ENCODE assay signal across 1 cellular context in the genomic region with DNA sequence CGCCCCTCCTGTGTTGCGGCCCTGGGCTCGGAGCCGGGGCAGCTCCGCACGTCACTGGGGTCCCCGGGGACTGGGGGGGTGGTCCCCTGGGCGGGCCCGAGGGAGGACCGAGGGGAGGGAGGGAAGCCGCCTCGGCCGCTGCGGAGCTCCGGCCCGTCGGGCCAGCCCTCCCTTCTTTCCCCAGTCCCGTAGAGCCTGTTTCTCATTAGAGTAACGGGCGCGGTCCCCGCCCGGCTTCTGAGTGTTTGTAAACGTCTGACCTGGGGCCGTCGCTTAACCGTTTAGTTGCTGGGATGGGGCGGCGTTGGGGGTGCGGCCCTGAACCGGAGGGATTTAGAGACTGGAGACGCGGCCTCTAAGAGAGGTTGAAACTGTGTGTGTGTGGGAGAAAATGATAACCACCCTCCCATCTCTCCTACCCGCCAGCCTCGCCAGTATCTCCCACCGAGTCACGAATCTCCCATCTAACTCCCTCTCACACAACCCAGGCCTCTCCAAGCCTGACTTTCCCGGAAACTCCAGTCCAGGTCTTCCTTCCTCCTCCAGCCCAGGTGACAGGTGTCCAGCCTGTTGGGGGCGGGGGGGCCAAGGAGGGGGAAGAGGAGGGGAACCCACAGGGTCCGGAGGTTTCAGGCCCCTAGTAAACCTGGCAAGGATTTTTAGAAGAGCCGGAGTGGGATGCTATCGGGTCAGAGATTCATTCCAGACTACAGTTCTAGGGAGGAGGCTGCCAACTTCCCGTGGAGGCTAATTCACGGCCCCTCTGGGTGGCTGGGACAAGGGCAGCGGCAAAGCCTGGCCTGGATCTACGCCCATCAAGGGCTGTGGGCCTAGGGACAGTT.
TF ChIP-seq lines count a peak whose summit lies in the region.

No MANE protein-coding gene starts in this region.

TF ChIP-seq in HepG2, 621 proteins besides CTCF, POLR2A, EP300 and RAD21 (continued from another document and continues in another):
- peak; percentile 64 for TF ChIP-seq YEATS4 (CRISPR knock-in tag; IDR thresholded peaks at IDR 0.05; ENCODE audit: borderline replicate concordance)
- TF ChIP-seq, protein P1, sequence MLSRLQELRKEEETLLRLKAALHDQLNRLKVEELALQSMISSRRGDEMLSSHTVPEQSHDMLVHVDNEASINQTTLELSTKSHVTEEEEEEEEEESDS (CRISPR knock-in tag; IDR thresholded peaks at IDR 0.05; ENCODE audit: borderline replicate concordance) = peak; percentile 86; the same call in 1 of the 2 replicates
- no peak for TF ChIP-seq BHLHE40 (IDR thresholded peaks at IDR 0.05; ENCODE audit: low read length)
- TF ChIP-seq ZNF260 (CRISPR knock-in tag; IDR thresholded peaks at IDR 0.05; ENCODE audit: borderline replicate concordance, low read depth) = 0 out of 2 replicates have a peak, but pooled peaks have one; percentile 68
- no peak for TF ChIP-seq ZBTB21 (CRISPR knock-in tag; IDR thresholded peaks at IDR 0.05)
- TF ChIP-seq, protein P2, sequence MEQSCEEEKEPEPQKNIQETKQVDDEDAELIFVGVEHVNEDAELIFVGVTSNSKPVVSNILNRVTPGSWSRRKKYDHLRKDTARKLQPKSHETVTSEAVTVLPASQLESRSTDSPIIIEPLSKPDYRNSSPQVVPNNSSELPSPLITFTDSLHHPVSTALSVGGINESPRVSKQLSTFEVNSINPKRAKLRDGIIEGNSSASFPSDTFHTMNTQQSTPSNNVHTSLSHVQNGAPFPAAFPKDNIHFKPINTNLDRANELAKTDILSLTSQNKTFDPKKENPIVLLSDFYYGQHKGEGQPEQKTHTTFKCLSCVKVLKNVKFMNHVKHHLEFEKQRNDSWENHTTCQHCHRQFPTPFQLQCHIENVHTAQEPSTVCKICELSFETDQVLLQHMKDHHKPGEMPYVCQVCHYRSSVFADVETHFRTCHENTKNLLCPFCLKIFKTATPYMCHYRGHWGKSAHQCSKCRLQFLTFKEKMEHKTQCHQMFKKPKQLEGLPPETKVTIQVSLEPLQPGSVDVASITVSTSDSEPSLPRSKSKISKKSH (CRISPR knock-in tag; IDR thresholded peaks at IDR 0.05; ENCODE audit: borderline replicate concordance) = no peak
- TF ChIP-seq NCOA5 (CRISPR knock-in tag; IDR thresholded peaks at IDR 0.05) = no peak
- TF ChIP-seq ZFAT (CRISPR knock-in tag; conservative IDR thresholded peaks at IDR 0.05) = 0 out of 2 replicates have a peak, but pooled peaks have one; percentile 62
- TF ChIP-seq, protein P3, sequence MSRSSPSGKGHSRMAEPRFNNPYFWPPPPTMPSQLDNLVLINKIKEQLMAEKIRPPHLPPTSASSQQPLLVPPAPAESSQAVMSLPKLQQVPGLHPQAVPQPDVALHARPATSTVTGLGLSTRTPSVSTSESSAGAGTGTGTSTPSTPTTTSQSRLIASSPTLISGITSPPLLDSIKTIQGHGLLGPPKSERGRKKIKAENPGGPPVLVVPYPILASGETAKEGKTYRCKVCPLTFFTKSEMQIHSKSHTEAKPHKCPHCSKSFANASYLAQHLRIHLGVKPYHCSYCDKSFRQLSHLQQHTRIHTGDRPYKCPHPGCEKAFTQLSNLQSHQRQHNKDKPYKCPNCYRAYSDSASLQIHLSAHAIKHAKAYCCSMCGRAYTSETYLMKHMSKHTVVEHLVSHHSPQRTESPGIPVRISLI (CRISPR knock-in tag; IDR thresholded peaks at IDR 0.05; ENCODE audit: borderline replicate concordance) = no peak; the same call in none of the 2 replicates
- TF ChIP-seq, protein P4, sequence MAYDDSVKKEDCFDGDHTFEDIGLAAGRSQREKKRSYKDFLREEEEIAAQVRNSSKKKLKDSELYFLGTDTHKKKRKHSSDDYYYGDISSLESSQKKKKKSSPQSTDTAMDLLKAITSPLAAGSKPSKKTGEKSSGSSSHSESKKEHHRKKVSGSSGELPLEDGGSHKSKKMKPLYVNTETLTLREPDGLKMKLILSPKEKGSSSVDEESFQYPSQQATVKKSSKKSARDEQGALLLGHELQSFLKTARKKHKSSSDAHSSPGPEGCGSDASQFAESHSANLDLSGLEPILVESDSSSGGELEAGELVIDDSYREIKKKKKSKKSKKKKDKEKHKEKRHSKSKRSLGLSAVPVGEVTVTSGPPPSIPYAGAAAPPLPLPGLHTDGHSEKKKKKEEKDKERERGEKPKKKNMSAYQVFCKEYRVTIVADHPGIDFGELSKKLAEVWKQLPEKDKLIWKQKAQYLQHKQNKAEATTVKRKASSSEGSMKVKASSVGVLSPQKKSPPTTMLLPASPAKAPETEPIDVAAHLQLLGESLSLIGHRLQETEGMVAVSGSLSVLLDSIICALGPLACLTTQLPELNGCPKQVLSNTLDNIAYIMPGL (CRISPR knock-in tag; IDR thresholded peaks at IDR 0.05; ENCODE audit: borderline replicate concordance in 1 of 2, low read depth in 1 of 2) = peak in 1 of 2 experiments; percentile 27; a peak in 2 of 4 replicates
- TF ChIP-seq, protein P5, sequence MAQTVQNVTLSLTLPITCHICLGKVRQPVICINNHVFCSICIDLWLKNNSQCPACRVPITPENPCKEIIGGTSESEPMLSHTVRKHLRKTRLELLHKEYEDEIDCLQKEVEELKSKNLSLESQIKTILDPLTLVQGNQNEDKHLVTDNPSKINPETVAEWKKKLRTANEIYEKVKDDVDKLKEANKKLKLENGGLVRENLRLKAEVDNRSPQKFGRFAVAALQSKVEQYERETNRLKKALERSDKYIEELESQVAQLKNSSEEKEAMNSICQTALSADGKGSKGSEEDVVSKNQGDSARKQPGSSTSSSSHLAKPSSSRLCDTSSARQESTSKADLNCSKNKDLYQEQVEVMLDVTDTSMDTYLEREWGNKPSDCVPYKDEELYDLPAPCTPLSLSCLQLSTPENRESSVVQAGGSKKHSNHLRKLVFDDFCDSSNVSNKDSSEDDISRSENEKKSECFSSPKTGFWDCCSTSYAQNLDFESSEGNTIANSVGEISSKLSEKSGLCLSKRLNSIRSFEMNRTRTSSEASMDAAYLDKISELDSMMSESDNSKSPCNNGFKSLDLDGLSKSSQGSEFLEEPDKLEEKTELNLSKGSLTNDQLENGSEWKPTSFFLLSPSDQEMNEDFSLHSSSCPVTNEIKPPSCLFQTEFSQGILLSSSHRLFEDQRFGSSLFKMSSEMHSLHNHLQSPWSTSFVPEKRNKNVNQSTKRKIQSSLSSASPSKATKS (CRISPR knock-in tag; IDR thresholded peaks at IDR 0.05) = no peak
- TF ChIP-seq ZMYM4 (CRISPR knock-in tag; IDR thresholded peaks at IDR 0.05) = peak; percentile 58
- TF ChIP-seq ZNF225 (CRISPR knock-in tag; IDR thresholded peaks at IDR 0.05) = peak; percentile 79; the same call in 1 of the 2 replicates
- TF ChIP-seq, protein P6, sequence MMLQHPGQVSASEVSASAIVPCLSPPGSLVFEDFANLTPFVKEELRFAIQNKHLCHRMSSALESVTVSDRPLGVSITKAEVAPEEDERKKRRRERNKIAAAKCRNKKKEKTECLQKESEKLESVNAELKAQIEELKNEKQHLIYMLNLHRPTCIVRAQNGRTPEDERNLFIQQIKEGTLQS (CRISPR knock-in tag; IDR thresholded peaks at IDR 0.05) = no peak
- peak; percentile 41; the same call in 1 of the 2 replicates for TF ChIP-seq FOXK1 (CRISPR knock-in tag; IDR thresholded peaks at IDR 0.05; ENCODE audit: borderline replicate concordance, low read depth)
- peak; percentile 88 for TF ChIP-seq TARDBP (CRISPR knock-in tag; IDR thresholded peaks at IDR 0.05)
- TF ChIP-seq KLF9 (CRISPR knock-in tag; IDR thresholded peaks at IDR 0.05; ENCODE audit: low read depth) = no peak
- TF ChIP-seq, protein P7, sequence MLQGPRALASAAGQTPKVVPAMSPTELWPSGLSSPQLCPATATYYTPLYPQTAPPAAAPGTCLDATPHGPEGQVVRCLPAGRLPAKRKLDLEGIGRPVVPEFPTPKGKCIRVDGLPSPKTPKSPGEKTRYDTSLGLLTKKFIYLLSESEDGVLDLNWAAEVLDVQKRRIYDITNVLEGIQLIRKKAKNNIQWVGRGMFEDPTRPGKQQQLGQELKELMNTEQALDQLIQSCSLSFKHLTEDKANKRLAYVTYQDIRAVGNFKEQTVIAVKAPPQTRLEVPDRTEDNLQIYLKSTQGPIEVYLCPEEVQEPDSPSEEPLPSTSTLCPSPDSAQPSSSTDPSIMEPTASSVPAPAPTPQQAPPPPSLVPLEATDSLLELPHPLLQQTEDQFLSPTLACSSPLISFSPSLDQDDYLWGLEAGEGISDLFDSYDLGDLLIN (CRISPR knock-in tag; IDR thresholded peaks at IDR 0.05; ENCODE audit: borderline replicate concordance) = no peak; the same call in 1 of the 2 replicates
- TF ChIP-seq GABPB1 (CRISPR knock-in tag; IDR thresholded peaks at IDR 0.05) = peak; percentile 60
- TF ChIP-seq BCL6 (CRISPR knock-in tag; IDR thresholded peaks at IDR 0.05) = 0 out of 2 replicates have a peak, but pooled peaks have one; percentile 17
- peak; percentile 7; the same call in 1 of the 2 replicates for TF ChIP-seq ZNF331 (CRISPR knock-in tag; IDR thresholded peaks at IDR 0.05)
- TF ChIP-seq, protein P8, sequence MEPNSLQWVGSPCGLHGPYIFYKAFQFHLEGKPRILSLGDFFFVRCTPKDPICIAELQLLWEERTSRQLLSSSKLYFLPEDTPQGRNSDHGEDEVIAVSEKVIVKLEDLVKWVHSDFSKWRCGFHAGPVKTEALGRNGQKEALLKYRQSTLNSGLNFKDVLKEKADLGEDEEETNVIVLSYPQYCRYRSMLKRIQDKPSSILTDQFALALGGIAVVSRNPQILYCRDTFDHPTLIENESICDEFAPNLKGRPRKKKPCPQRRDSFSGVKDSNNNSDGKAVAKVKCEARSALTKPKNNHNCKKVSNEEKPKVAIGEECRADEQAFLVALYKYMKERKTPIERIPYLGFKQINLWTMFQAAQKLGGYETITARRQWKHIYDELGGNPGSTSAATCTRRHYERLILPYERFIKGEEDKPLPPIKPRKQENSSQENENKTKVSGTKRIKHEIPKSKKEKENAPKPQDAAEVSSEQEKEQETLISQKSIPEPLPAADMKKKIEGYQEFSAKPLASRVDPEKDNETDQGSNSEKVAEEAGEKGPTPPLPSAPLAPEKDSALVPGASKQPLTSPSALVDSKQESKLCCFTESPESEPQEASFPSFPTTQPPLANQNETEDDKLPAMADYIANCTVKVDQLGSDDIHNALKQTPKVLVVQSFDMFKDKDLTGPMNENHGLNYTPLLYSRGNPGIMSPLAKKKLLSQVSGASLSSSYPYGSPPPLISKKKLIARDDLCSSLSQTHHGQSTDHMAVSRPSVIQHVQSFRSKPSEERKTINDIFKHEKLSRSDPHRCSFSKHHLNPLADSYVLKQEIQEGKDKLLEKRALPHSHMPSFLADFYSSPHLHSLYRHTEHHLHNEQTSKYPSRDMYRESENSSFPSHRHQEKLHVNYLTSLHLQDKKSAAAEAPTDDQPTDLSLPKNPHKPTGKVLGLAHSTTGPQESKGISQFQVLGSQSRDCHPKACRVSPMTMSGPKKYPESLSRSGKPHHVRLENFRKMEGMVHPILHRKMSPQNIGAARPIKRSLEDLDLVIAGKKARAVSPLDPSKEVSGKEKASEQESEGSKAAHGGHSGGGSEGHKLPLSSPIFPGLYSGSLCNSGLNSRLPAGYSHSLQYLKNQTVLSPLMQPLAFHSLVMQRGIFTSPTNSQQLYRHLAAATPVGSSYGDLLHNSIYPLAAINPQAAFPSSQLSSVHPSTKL (CRISPR knock-in tag; IDR thresholded peaks at IDR 0.05) = no peak
- TF ChIP-seq ZNF549 (CRISPR knock-in tag; IDR thresholded peaks at IDR 0.05) = no peak
- peak; percentile 87; the same call in 1 of the 2 replicates for TF ChIP-seq SMAD1 (CRISPR knock-in tag; IDR thresholded peaks at IDR 0.05; ENCODE audit: borderline replicate concordance, low read depth)
- TF ChIP-seq, protein P9, sequence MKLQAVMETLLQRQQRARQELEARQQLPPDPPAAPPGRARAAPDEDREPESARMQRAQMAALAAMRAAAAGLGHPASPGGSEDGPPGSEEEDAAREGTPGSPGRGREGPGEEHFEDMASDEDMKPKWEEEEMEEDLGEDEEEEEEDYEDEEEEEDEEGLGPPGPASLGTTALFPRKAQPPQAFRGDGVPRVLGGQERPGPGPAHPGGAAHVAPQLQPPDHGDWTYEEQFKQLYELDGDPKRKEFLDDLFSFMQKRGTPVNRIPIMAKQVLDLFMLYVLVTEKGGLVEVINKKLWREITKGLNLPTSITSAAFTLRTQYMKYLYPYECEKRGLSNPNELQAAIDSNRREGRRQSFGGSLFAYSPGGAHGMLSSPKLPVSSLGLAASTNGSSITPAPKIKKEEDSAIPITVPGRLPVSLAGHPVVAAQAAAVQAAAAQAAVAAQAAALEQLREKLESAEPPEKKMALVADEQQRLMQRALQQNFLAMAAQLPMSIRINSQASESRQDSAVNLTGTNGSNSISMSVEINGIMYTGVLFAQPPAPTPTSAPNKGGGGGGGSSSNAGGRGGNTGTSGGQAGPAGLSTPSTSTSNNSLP (IDR thresholded peaks at IDR 0.05; ENCODE audit: low read depth, low read length) = peak; percentile 34; the same call in 1 of the 2 replicates
- TF ChIP-seq, protein P10, sequence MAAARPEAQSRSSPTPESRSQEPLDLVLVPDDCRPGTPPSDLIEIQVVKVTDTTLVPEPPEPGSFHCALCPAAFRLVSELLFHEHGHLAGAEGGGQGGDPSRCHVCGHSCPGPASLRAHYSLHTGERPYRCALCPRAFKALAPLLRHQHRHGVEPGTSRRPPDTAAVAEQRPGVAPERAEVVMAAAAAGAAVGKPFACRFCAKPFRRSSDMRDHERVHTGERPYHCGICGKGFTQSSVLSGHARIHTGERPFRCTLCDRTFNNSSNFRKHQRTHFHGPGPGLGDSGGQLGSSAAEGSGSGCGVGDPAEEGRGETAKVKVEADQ (CRISPR knock-in tag; IDR thresholded peaks at IDR 0.05; ENCODE audit: borderline replicate concordance) = no peak
- TF ChIP-seq STAG1 (CRISPR knock-in tag; IDR thresholded peaks at IDR 0.05) = 0 out of 2 replicates have a peak, but pooled peaks have one; percentile 3
- TF ChIP-seq, protein P11, sequence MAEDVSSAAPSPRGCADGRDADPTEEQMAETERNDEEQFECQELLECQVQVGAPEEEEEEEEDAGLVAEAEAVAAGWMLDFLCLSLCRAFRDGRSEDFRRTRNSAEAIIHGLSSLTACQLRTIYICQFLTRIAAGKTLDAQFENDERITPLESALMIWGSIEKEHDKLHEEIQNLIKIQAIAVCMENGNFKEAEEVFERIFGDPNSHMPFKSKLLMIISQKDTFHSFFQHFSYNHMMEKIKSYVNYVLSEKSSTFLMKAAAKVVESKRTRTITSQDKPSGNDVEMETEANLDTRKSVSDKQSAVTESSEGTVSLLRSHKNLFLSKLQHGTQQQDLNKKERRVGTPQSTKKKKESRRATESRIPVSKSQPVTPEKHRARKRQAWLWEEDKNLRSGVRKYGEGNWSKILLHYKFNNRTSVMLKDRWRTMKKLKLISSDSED (CRISPR knock-in tag; IDR thresholded peaks at IDR 0.05) = no peak
- TF ChIP-seq ZNF552 (CRISPR knock-in tag; IDR thresholded peaks at IDR 0.05; ENCODE audit: borderline replicate concordance) = no peak; the same call in 1 of the 2 replicates
- no peak; the same call in 1 of the 2 replicates for TF ChIP-seq ETV5 (CRISPR knock-in tag; IDR thresholded peaks at IDR 0.05; ENCODE audit: borderline replicate concordance)
- TF ChIP-seq ETV6 (CRISPR knock-in tag; conservative IDR thresholded peaks at IDR 0.05) = peak; percentile 56; the same call in 1 of the 2 replicates
- TF ChIP-seq SNRNP70 (IDR thresholded peaks at IDR 0.05; ENCODE audit: low read depth, low read length) = no peak
